ENCODE assay signal across 23 cellular contexts in the genomic region with DNA sequence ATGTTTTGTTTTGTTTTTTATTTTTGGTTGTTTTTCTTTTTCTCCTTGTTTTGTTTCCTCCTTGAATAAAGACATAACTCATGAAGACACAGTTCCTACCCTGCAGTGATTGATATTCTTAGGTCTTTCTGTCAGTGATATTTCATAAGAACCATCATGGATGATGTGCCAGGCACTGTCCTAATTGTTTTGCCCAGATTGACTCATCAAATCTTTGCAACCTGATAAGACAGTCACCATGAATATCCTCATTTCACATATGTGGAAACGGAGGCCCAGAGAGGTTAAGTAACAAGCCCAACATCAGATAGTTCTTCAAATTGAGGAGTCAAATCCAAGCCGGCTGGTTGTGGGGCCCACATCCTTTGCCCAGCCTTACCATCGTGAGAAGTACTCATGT.
"Had no signal": no experiment of that assay in that cellular context is flagged by ENCODE, and none has a peak within 500 bp of the region (broad histone marks: within the 10 kb centered on the region; RNA-seq: fewer than 3 reads in every experiment).

No MANE protein-coding gene starts in this region.

- H3K27ac ChIP-seq: esophagus squamous epithelium, gastroesophageal sphincter, left ventricle myocardium inferior, lower lobe of right lung, neural progenitor cell, pancreas, suprapubic skin, thyroid gland, uterus had no signal

- ATAC-seq: effector memory CD8-positive, alpha-beta T cell; gastroesophageal sphincter had no signal

- H3K4me3 ChIP-seq: esophagus squamous epithelium, gastroesophageal sphincter, left ventricle myocardium inferior, lower lobe of right lung, neural progenitor cell, pancreas, smooth muscle cell, suprapubic skin, thyroid gland, uterus had no signal

- H3K9me3 ChIP-seq: esophagus squamous epithelium, gastroesophageal sphincter, left ventricle myocardium inferior, lower lobe of right lung, pancreas, suprapubic skin, thyroid gland, uterus had no signal

- H3K27me3 ChIP-seq: esophagus squamous epithelium, neural progenitor cell, pancreas, suprapubic skin, thyroid gland, uterus had no signal

- H3K4me1 ChIP-seq: esophagus squamous epithelium, gastroesophageal sphincter, left ventricle myocardium inferior, lower lobe of right lung, pancreas, suprapubic skin, thyroid gland, uterus had no signal

- H3K36me3 ChIP-seq: esophagus squamous epithelium, gastroesophageal sphincter, neural progenitor cell, suprapubic skin, thyroid gland, uterus had no signal

- H3K27me3 Mint-ChIP-seq: effector memory CD8-positive, alpha-beta T cell; natural killer cell treated with Interleukin-12 subunit alpha and Interleukin-12 subunit beta and Interleukin-15 and Interleukin-18, amount 100 ng/mL, for 72 hours; progenitor cell of endocrine pancreas; type B pancreatic cell had no signal

- H3K4me3 Mint-ChIP-seq: dendritic cell treated with granulocyte-macrophage colony-stimulating factor and Interleukin-4, amounts not matched to agents 40 ng/mL and 50 ng/mL, for 4 days; effector memory CD8-positive, alpha-beta T cell; natural killer cell treated with Interleukin-12 subunit alpha and Interleukin-12 subunit beta and Interleukin-15 and Interleukin-18, amount 100 ng/mL, for 72 hours; neural progenitor cell; type B pancreatic cell had no signal

- H3K9me3 Mint-ChIP-seq: effector memory CD8-positive, alpha-beta T cell; natural killer cell treated with Interleukin-12 subunit alpha and Interleukin-12 subunit beta and Interleukin-15 and Interleukin-18, amount 100 ng/mL, for 72 hours; type B pancreatic cell had no signal

- DNase-seq: effector memory CD8-positive, alpha-beta T cell; esophagus squamous epithelium; kidney; left cardiac atrium; left ventricle myocardium inferior; lower lobe of right lung; mesenchymal stem cell; midbrain; nucleus accumbens; right cardiac atrium; stimulated activated CD4-positive, alpha-beta T cell treated with anti-CD3 and anti-CD28 coated beads, Interleukin-2, amount 100 ng/mL, for 48 hours; stimulated activated naive CD4-positive, alpha-beta T cell treated with Interleukin-2 at 50 U/mL for 16 hours; uterus had no signal

- H3K27ac Mint-ChIP-seq: dendritic cell treated with granulocyte-macrophage colony-stimulating factor and Interleukin-4, amounts not matched to agents 40 ng/mL and 50 ng/mL, for 4 days; effector memory CD8-positive, alpha-beta T cell; natural killer cell treated with Interleukin-12 subunit alpha and Interleukin-12 subunit beta and Interleukin-15 and Interleukin-18, amount 100 ng/mL, for 72 hours; neural progenitor cell; progenitor cell of endocrine pancreas; type B pancreatic cell had no signal
